In genomic region chr4:7879127-7879526, GRCh38 we compare ENCODE assay signal across 23 cellular contexts.
DNase-seq lines count a peak whose midpoint lies in the region; ATAC-seq and TF ChIP-seq lines count a peak whose summit lies in the region.
"Had no signal": no experiment of that assay in that cellular context is flagged by ENCODE, and none has a peak within 500 bp of the region (broad histone marks: within the 10 kb centered on the region; RNA-seq: fewer than 3 reads in every experiment).

No MANE protein-coding gene starts in this region.

- H3K36me3 Mint-ChIP-seq in mesothelial cell of epicardium = peaks cover 6% of the 10 kb centered on the region
- no peaks in the 10 kb centered on the region for H3K36me3 Mint-ChIP-seq in activated CD4-positive, alpha-beta T cell treated with anti-CD3 and anti-CD28 coated beads for 36 hours (ENCODE audit: low read depth)
- no peaks in the 10 kb centered on the region for H3K36me3 Mint-ChIP-seq in natural killer cell treated with Interleukin-12 subunit alpha and Interleukin-12 subunit beta and Interleukin-15 and Interleukin-18, amount 100 ng/mL, for 72 hours
- H3K36me3 Mint-ChIP-seq: activated naive CD8-positive, alpha-beta T cell treated with anti-CD3 and anti-CD28 coated beads for 36 hours; CD14-positive monocyte had no signal

- H3K23ac ChIP-seq in IMR-90 (ENCODE audit: low read depth, low read length) = peak overlapping the region; percentile 4; the same call in 1 of the 2 replicates

- peak overlapping the region; percentile 73 for H3K4ac ChIP-seq in IMR-90 (ENCODE audit: low read depth, low read length)

- peak overlapping the region; percentile 72; the same call in 2 of the 3 replicates for H2BK15ac ChIP-seq in IMR-90 (ENCODE audit: low read depth, low read length)

- no peak for TF ChIP-seq POLR2A in IMR-90 (IDR thresholded peaks at IDR 0.05; ENCODE audit: low read depth, low read length)

- peaks cover 41% of the 10 kb centered on the region for H3K9me1 ChIP-seq in IMR-90 (ENCODE audit: insufficient read depth, low read length)

- in situ Hi-C loops in IMR-90 (cut with MboI; ENCODE audit: low sequenced_read_pairs) = no loop called here

- no peak for ATAC-seq in IMR-90 (ENCODE audit: low read depth)
- ATAC-seq in activated CD4-positive, alpha-beta T cell treated with anti-CD3 and anti-CD28 coated beads for 36 hours = no peak
- no peak for ATAC-seq in natural killer cell treated with Interleukin-12 subunit alpha and Interleukin-12 subunit beta and Interleukin-15 and Interleukin-18, amount 100 ng/mL, for 72 hours
- no peak for ATAC-seq in HG03097 (IDR thresholded peaks at IDR 0.05; ENCODE audit: low FRiP score, unreplicated experiment)
- ATAC-seq: HCT116; stimulated activated effector memory CD8-positive, alpha-beta T cell treated with anti-CD3 and anti-CD28 coated beads, Interleukin-12 subunit alpha, Interleukin-12 subunit beta, amount 100 ng/mL, for 72 hours had no signal

- H3K4me2 ChIP-seq in IMR-90 (ENCODE audit: low read depth, low read length) = no peak overlapping the region

- TF ChIP-seq RAD21 in IMR-90 (IDR thresholded peaks at IDR 0.05; ENCODE audit: low read length) = no peak

- H2AK5ac ChIP-seq in IMR-90 (ENCODE audit: low read depth, low read length) = peak overlapping the region; percentile 94

- no peak overlapping the region for H3K4me3 Mint-ChIP-seq in mesothelial cell of epicardium
- no peak overlapping the region for H3K4me3 Mint-ChIP-seq in activated CD4-positive, alpha-beta T cell treated with anti-CD3 and anti-CD28 coated beads for 36 hours
- H3K4me3 Mint-ChIP-seq in natural killer cell treated with Interleukin-12 subunit alpha and Interleukin-12 subunit beta and Interleukin-15 and Interleukin-18, amount 100 ng/mL, for 72 hours = no peak overlapping the region
- H3K4me3 Mint-ChIP-seq: activated naive CD8-positive, alpha-beta T cell treated with anti-CD3 and anti-CD28 coated beads for 36 hours; CD14-positive monocyte; stimulated activated effector memory CD8-positive, alpha-beta T cell treated with anti-CD3 and anti-CD28 coated beads, Interleukin-12 subunit alpha, Interleukin-12 subunit beta, amount 100 ng/mL, for 72 hours had no signal

- TF ChIP-seq CTCF in IMR-90 (conservative IDR thresholded peaks at IDR 0.05; ENCODE audit: low read depth, low read length) = no peak
- TF ChIP-seq CTCF in ascending aorta (IDR thresholded peaks at IDR 0.05) = no peak
- no peak for TF ChIP-seq CTCF in mesothelial cell of epicardium (IDR thresholded peaks at IDR 0.05; ENCODE audit: unreplicated experiment)
- TF ChIP-seq CTCF in right atrium auricular region (IDR thresholded peaks at IDR 0.05) = no peak

- peak overlapping the region; percentile 74 for H2BK5ac ChIP-seq in IMR-90 (ENCODE audit: low read depth, low read length, poor library complexity, severe bottlenecking)

- H3K27ac ChIP-seq in IMR-90 (ENCODE audit: insufficient read depth, low read length) = peak overlapping the region; percentile 87
- peak overlapping the region; percentile 44 to 70 for H3K27ac ChIP-seq in ascending aorta
- peak overlapping the region; percentile 80 for H3K27ac ChIP-seq in stomach smooth muscle (ENCODE audit: low read length)
- peak overlapping the region in 1 of 2 donors; percentile 15 for H3K27ac ChIP-seq in right atrium auricular region
- H3K27ac ChIP-seq: neutrophil, vagina, WERI-Rb-1 had no signal

- H2BK20ac ChIP-seq in IMR-90 (ENCODE audit: low read depth, low read length) = peak overlapping the region; percentile 61

- peak overlapping the region; percentile 63 for H2BK120ac ChIP-seq in IMR-90 (ENCODE audit: low read depth, low read length)

- peak overlapping the region; percentile 57 for H3K14ac ChIP-seq in IMR-90 (replicated peaks; ENCODE audit: low read depth, low read length)

- H4K8ac ChIP-seq in IMR-90 (ENCODE audit: low read depth in 2 of 2, low read length in 2 of 2) = peak overlapping the region; percentile 35 to 63; a peak in 2 of 4 replicates

- H2AK9ac ChIP-seq in IMR-90 (replicated peaks; ENCODE audit: low read depth, low read length, poor library complexity) = no peak overlapping the region

- no CpG with 5 or more reads among the region's 6 CpGs for WGBS in IMR-90 (ENCODE audit: extremely low coverage in 2 of 2, insufficient read length in 1 of 2), 2 experiments

- no TSS peak for BruUV-seq in IMR-90 (replicated peaks; lab: Mats Ljungman, UMichigan)

- intact Hi-C loops in IMR-90 (cut with micrococcal nuclease) = loop anchor here (5.0 kb wide), 1 partner anchor 58 kb away; the partner anchor contains the start of gene AFAP1
- intact Hi-C loops in ascending aorta (cut with DNase I) = loop anchor here (2.0 kb wide), 2 partner anchors 60 to 72 kb away; partner anchors contain the start of gene AFAP1
- intact Hi-C loops in activated CD4-positive, alpha-beta T cell treated with anti-CD3 and anti-CD28 coated beads for 36 hours (cut with DNase I, micrococcal nuclease) = no loop called here

- peak overlapping the region; percentile 95 for H3K27ac Mint-ChIP-seq in mesothelial cell of epicardium
- no peak overlapping the region for H3K27ac Mint-ChIP-seq in activated CD4-positive, alpha-beta T cell treated with anti-CD3 and anti-CD28 coated beads for 36 hours
- no peak overlapping the region for H3K27ac Mint-ChIP-seq in natural killer cell treated with Interleukin-12 subunit alpha and Interleukin-12 subunit beta and Interleukin-15 and Interleukin-18, amount 100 ng/mL, for 72 hours
- H3K27ac Mint-ChIP-seq: activated naive CD8-positive, alpha-beta T cell treated with anti-CD3 and anti-CD28 coated beads for 36 hours; CD14-positive monocyte; stimulated activated effector memory CD8-positive, alpha-beta T cell treated with anti-CD3 and anti-CD28 coated beads, Interleukin-12 subunit alpha, Interleukin-12 subunit beta, amount 100 ng/mL, for 72 hours had no signal

- H3K4me3 ChIP-seq in IMR-90 (ENCODE audit: insufficient read depth, low read depth, low read length) (no peak overlapping the region), ascending aorta (no peak overlapping the region), stomach smooth muscle (ENCODE audit: low read length in 2 of 2) (no peak overlapping the region), right atrium auricular region (no peak overlapping the region)
- H3K4me3 ChIP-seq: vagina had no signal

- no peaks in the 10 kb centered on the region for H3K27me3 ChIP-seq in IMR-90 (ENCODE audit: control insufficient read depth, insufficient read depth, low read length)
- H3K27me3 ChIP-seq in ascending aorta = no peaks in the 10 kb centered on the region
- H3K27me3 ChIP-seq in stomach smooth muscle (ENCODE audit: control insufficient read depth in 1 of 2, insufficient read depth in 2 of 2, low read length in 2 of 2) = no peaks in the 10 kb centered on the region
- no peaks in the 10 kb centered on the region for H3K27me3 ChIP-seq in right atrium auricular region
- H3K27me3 ChIP-seq: vagina had no signal

- H3K27me3 Mint-ChIP-seq in mesothelial cell of epicardium (ENCODE audit: low read depth) = no peaks in the 10 kb centered on the region
- H3K27me3 Mint-ChIP-seq in activated CD4-positive, alpha-beta T cell treated with anti-CD3 and anti-CD28 coated beads for 36 hours = no peaks in the 10 kb centered on the region
- H3K27me3 Mint-ChIP-seq in natural killer cell treated with Interleukin-12 subunit alpha and Interleukin-12 subunit beta and Interleukin-15 and Interleukin-18, amount 100 ng/mL, for 72 hours = peaks cover 6 to 10% of the 10 kb centered on the region in 2 donors
- H3K27me3 Mint-ChIP-seq: activated naive CD8-positive, alpha-beta T cell treated with anti-CD3 and anti-CD28 coated beads for 36 hours had no signal

- H4K5ac ChIP-seq in IMR-90 (ENCODE audit: low read depth, low read length) = peak overlapping the region; percentile 58

- peak overlapping the region; percentile 39 for H3K18ac ChIP-seq in IMR-90 (ENCODE audit: low read depth, low read length)

- dilution Hi-C loops in IMR-90 (cut with HindIII; ENCODE audit: low sequenced_read_pairs, unreplicated experiment) = no loop called here

- H3K79me1 ChIP-seq in IMR-90 (ENCODE audit: low read depth in 1 of 2, low read length in 2 of 2) = peaks cover 6 to 69% of the 10 kb centered on the region in 2 experiments

- CTCF ChIA-PET in IMR-90 (lab: Yijun Ruan, JAX) = no interaction called here
- CTCF ChIA-PET in activated CD4-positive, alpha-beta T cell treated with anti-CD3 and anti-CD28 coated beads for 36 hours (lab: Charles Lee) = no interaction called here

- H3K9ac ChIP-seq in IMR-90 (ENCODE audit: low read depth, low read length) = peak overlapping the region; percentile 49; the same call in 1 of the 2 replicates
- no peak overlapping the region for H3K9ac ChIP-seq in stomach smooth muscle (ENCODE audit: low read length in 2 of 2)

- DNase-seq in IMR-90 (no peak), ascending aorta (ENCODE audit: low spot score in 2 of 2) (peak in 1 of 2 donors; percentile 43), mesothelial cell of epicardium (ENCODE audit: low spot score in 2 of 2, unreplicated experiment in 2 of 2) (no peak), right atrium auricular region (ENCODE audit: low spot score) (no peak)
- DNase-seq in activated CD4-positive, alpha-beta T cell treated with anti-CD3 and anti-CD28 coated beads for 36 hours = no peak
- DNase-seq in natural killer cell treated with Interleukin-12 subunit alpha and Interleukin-12 subunit beta and Interleukin-15 and Interleukin-18, amount 100 ng/mL, for 72 hours (ENCODE audit: low spot score) = no peak
- DNase-seq: activated CD8-positive, alpha-beta memory T cell treated with anti-CD3 and anti-CD28 coated beads, Interleukin-2, amount 50 U/mL, for 48 hours; activated naive CD8-positive, alpha-beta T cell treated with anti-CD3 and anti-CD28 coated beads for 36 hours; foreskin melanocyte; hypothalamus; Karpas-422; NCI-H187; NCI-H526; small intestine; stimulated activated CD4-positive, alpha-beta T cell treated with anti-CD3 and anti-CD28 coated beads, Interleukin-2, amount 100 ng/mL, for 48 hours; WERI-Rb-1 had no signal

- H3K4me1 ChIP-seq in IMR-90 (ENCODE audit: control insufficient read depth, insufficient read depth, low read length) (peaks cover 41% of the 10 kb centered on the region), ascending aorta (peaks cover 6 to 30% of the 10 kb centered on the region in 2 donors), stomach smooth muscle (ENCODE audit: control insufficient read depth, insufficient read depth, low read length) (peaks cover 43% of the 10 kb centered on the region), right atrium auricular region (peaks cover 0 to 49% of the 10 kb centered on the region in 2 donors)

- no peak overlapping the region for H2AFZ ChIP-seq in IMR-90 (replicated peaks; ENCODE audit: low read length, poor library complexity)

- peaks cover 70% of the 10 kb centered on the region for H4K20me1 ChIP-seq in IMR-90 (ENCODE audit: insufficient read depth, low read length)

- H3K4me1 Mint-ChIP-seq in mesothelial cell of epicardium = peaks cover 52% of the 10 kb centered on the region
- peaks cover 46% of the 10 kb centered on the region for H3K4me1 Mint-ChIP-seq in activated CD4-positive, alpha-beta T cell treated with anti-CD3 and anti-CD28 coated beads for 36 hours
- H3K4me1 Mint-ChIP-seq in natural killer cell treated with Interleukin-12 subunit alpha and Interleukin-12 subunit beta and Interleukin-15 and Interleukin-18, amount 100 ng/mL, for 72 hours (ENCODE audit: low read depth in 2 of 2) = peaks cover 13 to 20% of the 10 kb centered on the region in 2 donors
- H3K4me1 Mint-ChIP-seq: CD14-positive monocyte had no signal

- POLR2A ChIA-PET in IMR-90 (lab: Charles Lee; ENCODE audit: unreplicated experiment) = no interaction called here
- POLR2A ChIA-PET in activated CD4-positive, alpha-beta T cell treated with anti-CD3 and anti-CD28 coated beads for 36 hours (lab: Charles Lee) = no interaction called here

- H3K9me3 Mint-ChIP-seq in mesothelial cell of epicardium = peaks cover 4% of the 10 kb centered on the region
- no peaks in the 10 kb centered on the region for H3K9me3 Mint-ChIP-seq in activated CD4-positive, alpha-beta T cell treated with anti-CD3 and anti-CD28 coated beads for 36 hours (ENCODE audit: low read depth)
- H3K9me3 Mint-ChIP-seq in natural killer cell treated with Interleukin-12 subunit alpha and Interleukin-12 subunit beta and Interleukin-15 and Interleukin-18, amount 100 ng/mL, for 72 hours = no peaks in the 10 kb centered on the region
- H3K9me3 Mint-ChIP-seq: activated naive CD8-positive, alpha-beta T cell treated with anti-CD3 and anti-CD28 coated beads for 36 hours; stimulated activated effector memory CD8-positive, alpha-beta T cell treated with anti-CD3 and anti-CD28 coated beads, Interleukin-12 subunit alpha, Interleukin-12 subunit beta, amount 100 ng/mL, for 72 hours had no signal

- H4K91ac ChIP-seq in IMR-90 (ENCODE audit: insufficient read depth, low read depth, low read length) = peak overlapping the region; percentile 76

- H3K56ac ChIP-seq in IMR-90 (ENCODE audit: extremely low read depth, insufficient read depth, low read length) = peak overlapping the region; percentile 26; the same call in 1 of the 2 replicates

- H3K9me3 ChIP-seq in IMR-90 (ENCODE audit: control insufficient read depth, insufficient read depth, low read length) (no peaks in the 10 kb centered on the region), ascending aorta (no peaks in the 10 kb centered on the region), stomach smooth muscle (ENCODE audit: control insufficient read depth in 2 of 2, low read length in 2 of 2) (no peaks in the 10 kb centered on the region), right atrium auricular region (no peaks in the 10 kb centered on the region)
- H3K9me3 ChIP-seq: neutrophil, vagina had no signal

- H3K36me3 ChIP-seq in IMR-90 (ENCODE audit: control insufficient read depth, insufficient read depth, low read length) = peaks cover 2% of the 10 kb centered on the region
- no peaks in the 10 kb centered on the region for H3K36me3 ChIP-seq in ascending aorta
- H3K36me3 ChIP-seq in stomach smooth muscle (ENCODE audit: control insufficient read depth in 2 of 2, insufficient read depth in 2 of 2, low read length in 2 of 2) = no peaks in the 10 kb centered on the region
- no peaks in the 10 kb centered on the region for H3K36me3 ChIP-seq in right atrium auricular region
- H3K36me3 ChIP-seq: neutrophil, vagina, WERI-Rb-1 had no signal

Comparison
In these comparisons a context has a peak if more than half of its experiments do, and no peak if none do; other contexts are left out.
1. intact Hi-C loops: an anchor here in IMR-90 (5.0 kb wide) and ascending aorta (2.0 kb wide); none called in activated CD4-positive, alpha-beta T cell treated with anti-CD3 and anti-CD28 coated beads for 36 hours.